In genomic region chr11:63841554-63841953, GRCh38 we compare ENCODE assay signal across 8 cellular contexts. TPM values are rescaled to one million over a fixed set of nuclear protein-coding genes. Genes with fewer than 3 reads are reported as not detected.
A peak's percentile ranks its signal among the peaks of the same experiment; 100 is the strongest.
DNase-seq lines count a peak whose midpoint lies in the region; ATAC-seq, FAIRE-seq and TF ChIP-seq lines count a peak whose summit lies in the region.

No MANE protein-coding gene starts in this region.

- peaks cover 77% of the 10 kb centered on the region for H3K4me1 Mint-ChIP-seq in activated naive CD8-positive, alpha-beta T cell (ENCODE audit: low read depth)

- H3K27ac ChIP-seq in right atrium auricular region (peak overlapping the region; percentile 26 to 86), stomach (peak overlapping the region; percentile 44 to 94 (median 89))

- no peak for FAIRE-seq in GM12891 (lab: Jason Lieb, UNC)

- H3K36me3 Mint-ChIP-seq in activated naive CD8-positive, alpha-beta T cell, result no peaks in the 10 kb centered on the region

- H3K4me3 ChIP-seq in right atrium auricular region, result no peak overlapping the region
- peak overlapping the region; percentile 95 for H3K4me3 ChIP-seq in iPS-15b (ENCODE audit: low read depth, low read length)
- peak overlapping the region; percentile 90 to 97 (median 94) for H3K4me3 ChIP-seq in stomach

- DNase-seq in right atrium auricular region (ENCODE audit: low spot score), result no peak
- DNase-seq in cardiac septum (ENCODE audit: low spot score), result no peak
- DNase-seq in stomach, result no peak
- DNase-seq in GM12891 (ENCODE audit: insufficient read length, low spot score), result no peak
- no peak for DNase-seq in NCI-H187 (lab: John Stamatoyannopoulos, UW)

- no peaks in the 10 kb centered on the region for H3K9me3 ChIP-seq in right atrium auricular region
- no peaks in the 10 kb centered on the region for H3K9me3 ChIP-seq in iPS-15b (ENCODE audit: control insufficient read depth, insufficient read depth, low read length)
- no peaks in the 10 kb centered on the region for H3K9me3 ChIP-seq in stomach

- H3K27ac Mint-ChIP-seq in activated naive CD8-positive, alpha-beta T cell, result peak overlapping the region; percentile 37

- H3K9me3 Mint-ChIP-seq in activated naive CD8-positive, alpha-beta T cell (ENCODE audit: low read depth), result no peaks in the 10 kb centered on the region

- H3K27me3 Mint-ChIP-seq in activated naive CD8-positive, alpha-beta T cell, result no peaks in the 10 kb centered on the region

- peak overlapping the region; percentile 84 for H3K4me3 Mint-ChIP-seq in activated naive CD8-positive, alpha-beta T cell

- H3K4me1 ChIP-seq in right atrium auricular region (peaks cover 0 to 73% of the 10 kb centered on the region in 2 donors), iPS-15b (ENCODE audit: control insufficient read depth, insufficient read depth, low read length) (peaks cover 43% of the 10 kb centered on the region), stomach (peaks cover 70 to 85% (median 78%) of the 10 kb centered on the region in 4 donors)

- H3K27me3 ChIP-seq in right atrium auricular region (no peaks in the 10 kb centered on the region), iPS-15b (ENCODE audit: control insufficient read depth, insufficient read depth, low read length) (no peaks in the 10 kb centered on the region), stomach (no peaks in the 10 kb centered on the region)

- no peak for TF ChIP-seq CTCF in right atrium auricular region (IDR thresholded peaks at IDR 0.05)
- no peak for TF ChIP-seq CTCF in stomach (IDR thresholded peaks at IDR 0.05)

- WGBS in stomach, 5 donors, result 12 to 26% (median 19%) methylated on average over 3 of the region's 3 CpGs

- TF ChIP-seq POLR2A in stomach (IDR thresholded peaks at IDR 0.05), result no peak
- no peak for TF ChIP-seq POLR2A in GM12891 (IDR thresholded peaks at IDR 0.05; ENCODE audit: low read depth, low read length)

- TF ChIP-seq EP300 in stomach (IDR thresholded peaks at IDR 0.05), result no peak

- peak overlapping the region; percentile 28 for H3K9ac ChIP-seq in iPS-15b (ENCODE audit: low read depth, low read length)

- no peak for ATAC-seq in HG03196 (IDR thresholded peaks at IDR 0.05; ENCODE audit: unreplicated experiment)

- peaks cover 5% of the 10 kb centered on the region for H3K36me3 ChIP-seq in right atrium auricular region
- no peaks in the 10 kb centered on the region for H3K36me3 ChIP-seq in iPS-15b (ENCODE audit: control insufficient read depth, insufficient read depth, low read length)
- peaks cover 4 to 23% (median 13%) of the 10 kb centered on the region in 4 donors for H3K36me3 ChIP-seq in stomach

- intact Hi-C loops in cardiac septum (cut with DNase I), result loop anchor here (2.0 kb wide), 1 partner anchor 27 kb away; no protein-coding TSS in a partner anchor
- intact Hi-C loops in stomach (cut with DNase I; ENCODE audit: low total_unique reads), result loop anchor here (5.0 kb wide), 1 partner anchor 36 kb away; no protein-coding TSS in a partner anchor

TF ChIP-seq in GM12891, 5 proteins besides CTCF, POLR2A, EP300 and RAD21:
- TF ChIP-seq POU2F2 (IDR thresholded peaks at IDR 0.05; ENCODE audit: low read depth, low read length) (no peak), TAF1 (IDR thresholded peaks at IDR 0.05; ENCODE audit: low read depth, low read length) (no peak), SPI1 (IDR thresholded peaks at IDR 0.05; ENCODE audit: low read depth, low read length) (no peak), POLR2AphosphoS5 (IDR thresholded peaks at IDR 0.05; ENCODE audit: low read depth, low read length) (no peak), PAX5 (IDR thresholded peaks at IDR 0.05; ENCODE audit: insufficient read depth, low read length, severe bottlenecking) (no peak)

RNA-seq across cellular contexts. Expression of gene MARK2, which starts 2.6 kb away (rescaled TPM):
- total RNA-seq in right atrium auricular region, result 10 to 100 TPM; 29.3 to 31.5 TPM
- total RNA-seq in cardiac septum, result 32.4 TPM
- 100 to 1,000 TPM in 1 of 5 donors, 10 to 100 TPM in 4; 13.8 to 128 (median 34.8) TPM for total RNA-seq in stomach
- 10 to 100 TPM in 2 of 3 donors, 1 to 10 TPM in 1; 8.8 to 18.2 (median 13.9) TPM for polyA plus RNA-seq in stomach
- 10.9 TPM for polyA plus RNA-seq in GM12891 (2012; ENCODE audit: low read depth, missing spikeins)

RNA-seq across cellular contexts. Expression of gene SPINDOC, which starts 28.3 kb away (rescaled TPM):
- total RNA-seq in right atrium auricular region, result 10 to 100 TPM in 1 of 2 donors, 1 to 10 TPM in 1; 7.0 to 12.1 TPM
- 14.0 TPM for total RNA-seq in cardiac septum
- 10 to 100 TPM in 1 of 5 donors, 1 to 10 TPM in 3, under 1 TPM in 1; 0.45 to 13.6 (median 5.7) TPM for total RNA-seq in stomach
- 10 to 100 TPM in 1 of 3 donors, 1 to 10 TPM in 2; 4.6 to 12.1 (median 5.8) TPM for polyA plus RNA-seq in stomach
- 17.0 TPM for polyA plus RNA-seq in GM12891 (2012; ENCODE audit: low read depth, missing spikeins)

Comparison
In these comparisons a context has a peak if more than half of its experiments do, and no peak if none do; other contexts are left out.
1. H3K4me3 ChIP-seq: peak in iPS-15b (single experiment) and stomach (4 of 4); none in right atrium auricular region (0 of 2).